Comparison of ENCODE assay signal across 2 cellular contexts in genomic region chr16:60914334-60914733, GRCh38.
TF ChIP-seq lines count a peak whose summit lies in the region.

No MANE protein-coding gene starts in this region.

TF ChIP-seq in HepG2, 621 proteins besides CTCF, POLR2A, EP300 and RAD21:
- TF ChIP-seq MAFF (IDR thresholded peaks at IDR 0.05; ENCODE audit: low read depth, low read length) = peak; percentile 63
- TF ChIP-seq ZNF672 (CRISPR knock-in tag; IDR thresholded peaks at IDR 0.05) = no peak
- peak; percentile 60 to 77 for TF ChIP-seq MAFK (conservative IDR thresholded peaks at IDR 0.05 in 1 of 2, IDR thresholded peaks at IDR 0.05 in 1 of 2; ENCODE audit: low read length in 2 of 2)
TF ChIP-seq in HepG2: peak in this region for 2.

TF ChIP-seq in IMR-90, 13 proteins besides CTCF, POLR2A, EP300 and RAD21:
- TF ChIP-seq CEBPB (IDR thresholded peaks at IDR 0.05; ENCODE audit: low read depth, low read length) (no peak), FOS (IDR thresholded peaks at IDR 0.05; ENCODE audit: low read depth, low read length) (no peak), BHLHE40 (IDR thresholded peaks at IDR 0.05; ENCODE audit: low read depth, low read length) (no peak), RCOR1 (IDR thresholded peaks at IDR 0.05; ENCODE audit: insufficient replicate concordance, low read length) (no peak), SMC3 (IDR thresholded peaks at IDR 0.05; ENCODE audit: low read depth, low read length) (no peak), CHD1 (IDR thresholded peaks at IDR 0.05; ENCODE audit: low read depth, low read length) (no peak), MAFK (IDR thresholded peaks at IDR 0.05; ENCODE audit: low read depth, low read length) (peak; percentile 54; the same call in 1 of the 2 replicates)
